12 cellular contexts compared by ENCODE assay signal in the genomic region with DNA sequence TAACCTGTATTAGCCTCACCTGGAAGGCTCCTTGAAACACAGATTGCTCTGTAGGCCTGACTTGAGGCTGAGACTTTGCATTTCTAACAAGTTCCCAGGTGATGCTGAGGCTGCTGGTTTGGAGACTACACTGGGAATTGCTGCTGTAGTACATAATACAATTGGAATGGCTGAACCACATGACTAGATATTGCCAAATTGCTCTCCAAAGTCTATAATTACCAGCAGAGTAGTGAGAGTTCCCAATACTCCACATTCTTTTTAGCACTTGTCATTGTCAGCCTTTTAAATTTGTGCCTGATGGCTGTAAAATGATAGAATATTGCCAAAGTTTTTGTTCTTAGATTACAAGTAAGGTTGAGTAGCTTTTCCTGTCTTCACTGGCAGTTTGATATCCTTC. TPM values are rescaled to one million over a fixed set of nuclear protein-coding genes. Genes with fewer than 3 reads are reported as not detected.
DNase-seq lines count a peak whose midpoint lies in the region; ATAC-seq and TF ChIP-seq lines count a peak whose summit lies in the region.
"Had no signal": no experiment of that assay in that cellular context is flagged by ENCODE, and none has a peak within 500 bp of the region (broad histone marks: within the 10 kb centered on the region; RNA-seq: fewer than 3 reads in every experiment).

No MANE protein-coding gene starts in this region.

- TF ChIP-seq CTCF in heart left ventricle (IDR thresholded peaks at IDR 0.05) (no peak), left ventricle myocardium inferior (IDR thresholded peaks at IDR 0.05; ENCODE audit: borderline replicate concordance) (no peak), lower lobe of right lung (IDR thresholded peaks at IDR 0.05) (no peak), endodermal cell (conservative IDR thresholded peaks at IDR 0.05) (no peak)

- H3K9me3 ChIP-seq in heart left ventricle (no peaks in the 10 kb centered on the region), left ventricle myocardium inferior (replicated peaks) (no peaks in the 10 kb centered on the region), lower lobe of right lung (no peaks in the 10 kb centered on the region), endodermal cell (ENCODE audit: control insufficient read depth, low read length) (no peaks in the 10 kb centered on the region)
- H3K9me3 ChIP-seq: tibial artery had no signal

- TF ChIP-seq POLR2A in heart left ventricle (IDR thresholded peaks at IDR 0.05), result no peak

- H3K27me3 ChIP-seq in heart left ventricle, result no peaks in the 10 kb centered on the region
- H3K27me3 ChIP-seq in left ventricle myocardium inferior (ENCODE audit: low read depth), result no peaks in the 10 kb centered on the region
- no peaks in the 10 kb centered on the region for H3K27me3 ChIP-seq in lower lobe of right lung (ENCODE audit: low read depth)
- H3K27me3 ChIP-seq in endodermal cell (ENCODE audit: control insufficient read depth, insufficient read depth, low read length, poor library complexity, severe bottlenecking), result no peaks in the 10 kb centered on the region
- H3K27me3 ChIP-seq: tibial artery had no signal

- H3K4me3 ChIP-seq in heart left ventricle, result no peak overlapping the region
- H3K4me3 ChIP-seq in left ventricle myocardium inferior, result no peak overlapping the region
- H3K4me3 ChIP-seq in lower lobe of right lung, result no peak overlapping the region
- H3K4me3 ChIP-seq in endodermal cell (ENCODE audit: low read length), result no peak overlapping the region
- H3K4me3 ChIP-seq: tibial artery had no signal

- intact Hi-C loops in heart left ventricle (cut with DNase I), result loop anchor here in 6 of 10 donors (10.0 kb wide), 2 partner anchors 123 to 433 kb away; no protein-coding TSS in a partner anchor
- intact Hi-C loops in left ventricle myocardium inferior (cut with micrococcal nuclease), result no loop called here
- intact Hi-C loops in lower lobe of right lung (cut with DNase I), result no loop called here

- no peaks in the 10 kb centered on the region for H3K9me3 Mint-ChIP-seq in endodermal cell

- H3K27ac ChIP-seq in heart left ventricle (no peak overlapping the region), left ventricle myocardium inferior (replicated peaks) (no peak overlapping the region), lower lobe of right lung (no peak overlapping the region), endodermal cell (ENCODE audit: low read depth, low read length) (no peak overlapping the region)

- no peak overlapping the region for H3K27ac Mint-ChIP-seq in endodermal cell

- ATAC-seq in heart left ventricle, result peak; percentile 57 to 88 (median 76)
- ATAC-seq in lower lobe of right lung, result peak; percentile 62 to 63
- ATAC-seq in GM19351 (IDR thresholded peaks at IDR 0.05; ENCODE audit: unreplicated experiment), result no peak

- H3K4me1 ChIP-seq in heart left ventricle (peaks cover 0 to 25% (median 8%) of the 10 kb centered on the region in 12 donors), left ventricle myocardium inferior (peaks cover 26% of the 10 kb centered on the region), lower lobe of right lung (no peaks in the 10 kb centered on the region), endodermal cell (ENCODE audit: control insufficient read depth, insufficient read depth, low read length) (no peaks in the 10 kb centered on the region)

- H3K36me3 ChIP-seq in heart left ventricle (peaks cover 0 to 42% (median 17%) of the 10 kb centered on the region in 9 donors), left ventricle myocardium inferior (peaks cover 19% of the 10 kb centered on the region), lower lobe of right lung (peaks cover 7% of the 10 kb centered on the region), endodermal cell (ENCODE audit: control insufficient read depth, insufficient read depth, low read length) (peaks cover 71% of the 10 kb centered on the region)

- H3K4me1 Mint-ChIP-seq in endodermal cell, result no peaks in the 10 kb centered on the region

- H3K36me3 Mint-ChIP-seq in endodermal cell (ENCODE audit: low read depth), result peaks cover 18% of the 10 kb centered on the region

- no peak overlapping the region for H3K4me3 Mint-ChIP-seq in endodermal cell

- no peak overlapping the region for H3K9ac ChIP-seq in endodermal cell (ENCODE audit: extremely low read depth, low read length, poor library complexity, severe bottlenecking)

- DNase-seq in heart left ventricle (no peak), left ventricle myocardium inferior (no peak), dedifferentiated amniotic fluid mesenchymal stem cell (ENCODE audit: extremely low spot score) (peak; percentile 74), lower lobe of right lung (no peak), endodermal cell (no peak), globus pallidus (ENCODE audit: low spot score) (no peak)
- DNase-seq in activated CD8-positive, alpha-beta memory T cell treated with anti-CD3 and anti-CD28 coated beads, Interleukin-2, amount 50 U/mL, for 4 hours, result no peak
- DNase-seq: activated CD4-positive, CD25-positive, alpha-beta regulatory T cell treated with anti-CD3 and anti-CD28 coated beads, Interleukin-2, amount 50 U/mL, for 72 hours; activated effector memory CD4-positive, alpha-beta T cell treated with anti-CD3 and anti-CD28 coated beads, Interleukin-2, amount 50 U/mL, for 16 hours; AML-193; tibial artery had no signal

- H3K27me3 Mint-ChIP-seq in endodermal cell (ENCODE audit: insufficient read depth), result no peaks in the 10 kb centered on the region

RNA-seq across cellular contexts. Expression of a gene that starts 39.9 kb away (rescaled TPM):
- 1 to 10 TPM; 1.9 to 6.8 (median 4.4) TPM for total RNA-seq in heart left ventricle
- 1 to 10 TPM; 1.5 to 2.8 TPM for polyA plus RNA-seq in heart left ventricle
- total RNA-seq in left ventricle myocardium inferior, result 3.3 TPM
- 8.8 TPM for total RNA-seq in lower lobe of right lung
- total RNA-seq in endodermal cell, result 10 to 100 TPM; 37.7 to 42.2 TPM
- polyA plus RNA-seq in endodermal cell (2013, experiment 1 of 2), result 35.2 TPM
- 35.6 TPM for polyA plus RNA-seq in endodermal cell (2013, experiment 2 of 2)

RNA-seq across cellular contexts. Expression of a gene that starts 41.6 kb away (rescaled TPM):
- total RNA-seq in heart left ventricle (10 to 100 TPM in 7 of 9 donors, 1 to 10 TPM in 2; 4.4 to 19.0 (median 14.2) TPM), left ventricle myocardium inferior (12.0 TPM), lower lobe of right lung (11.7 TPM), endodermal cell (10 to 100 TPM; 15.1 to 24.8 TPM)
- polyA plus RNA-seq in heart left ventricle, result 10 to 100 TPM in 1 of 2 donors, 1 to 10 TPM in 1; 2.5 to 10.8 TPM
- 12.9 TPM for polyA plus RNA-seq in endodermal cell (2013, experiment 1 of 2)
- polyA plus RNA-seq in endodermal cell (2013, experiment 2 of 2), result 10.9 TPM

Comparison
In these comparisons a context has a peak if more than half of its experiments do, and no peak if none do; other contexts are left out.
1. intact Hi-C loops: an anchor here in heart left ventricle (10.0 kb wide); none called in left ventricle myocardium inferior and lower lobe of right lung.